1 cellular context compared by ENCODE assay signal in genomic region chr18:55893948-55894347, GRCh38.
TF ChIP-seq lines count a peak whose summit lies in the region.

No MANE protein-coding gene starts in this region.

TF ChIP-seq in H1, 55 proteins besides CTCF, POLR2A, EP300 and RAD21:
- TF ChIP-seq ATF3 (IDR thresholded peaks at IDR 0.05; ENCODE audit: insufficient read depth, low read depth, low read length) (no peak), POU5F1 (IDR thresholded peaks at IDR 0.05; ENCODE audit: low read depth, low read length) (no peak), GTF2F1 (IDR thresholded peaks at IDR 0.05; ENCODE audit: borderline replicate concordance, low read depth, low read length) (no peak), USF2 (IDR thresholded peaks at IDR 0.05; ENCODE audit: low read length) (no peak), HDAC6 (IDR thresholded peaks at IDR 0.05; ENCODE audit: low read depth, low read length) (no peak), TAF1 (IDR thresholded peaks at IDR 0.05; ENCODE audit: low read depth, low read length) (no peak), JUN (IDR thresholded peaks at IDR 0.05; ENCODE audit: low read depth, low read length) (no peak), TBP (IDR thresholded peaks at IDR 0.05; ENCODE audit: low read depth, low read length) (no peak), CREB1 (IDR thresholded peaks at IDR 0.05) (no peak), CHD1 (IDR thresholded peaks at IDR 0.05; ENCODE audit: low read depth, low read length) (no peak), KDM4A (IDR thresholded peaks at IDR 0.05; ENCODE audit: low read depth, low read length, severe bottlenecking) (no peak), TAF7 (optimal IDR thresholded peaks at IDR 0.05; ENCODE audit: borderline replicate concordance, low read depth, low read length) (no peak)
